12 cellular contexts compared by ENCODE assay signal in the genomic region with DNA sequence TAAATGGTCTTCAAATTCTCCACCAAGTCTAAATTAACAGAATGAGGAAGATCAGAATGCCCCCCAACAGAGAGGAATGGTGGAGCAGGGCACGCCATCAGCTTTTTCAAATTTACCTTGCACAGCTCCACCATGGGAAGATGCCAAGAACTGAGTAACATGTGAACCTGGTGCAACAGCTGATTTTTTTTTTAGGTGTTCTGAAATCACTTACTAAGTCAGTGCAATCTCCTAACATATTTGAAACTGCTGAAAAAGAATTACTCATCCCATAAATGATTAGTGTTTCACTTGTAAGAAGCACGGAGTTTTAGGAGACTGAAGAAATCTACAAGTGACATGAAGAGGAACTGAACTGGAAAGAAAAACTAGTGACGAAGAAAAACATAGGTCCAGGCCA. TPM values are rescaled to one million over a fixed set of nuclear protein-coding genes. Genes with fewer than 3 reads are reported as not detected.
A peak's percentile ranks its signal among the peaks of the same experiment; 100 is the strongest.
DNase-seq lines count a peak whose midpoint lies in the region; ATAC-seq and TF ChIP-seq lines count a peak whose summit lies in the region.
"Had no signal": no experiment of that assay in that cellular context is flagged by ENCODE, and none has a peak within 500 bp of the region (broad histone marks: within the 10 kb centered on the region; RNA-seq: fewer than 3 reads in every experiment).

No MANE protein-coding gene starts in this region.

- H3K79me2 ChIP-seq in fibroblast of lung (ENCODE audit: control insufficient read depth, insufficient read depth, low read length), result peaks cover 91% of the 10 kb centered on the region

- intact Hi-C loops in activated CD4-positive, alpha-beta T cell treated with anti-CD3 and anti-CD28 coated beads for 36 hours (cut with DNase I, micrococcal nuclease), result loop anchor here (5.0 to 10.0 kb wide), 8 partner anchors 32 to 1872 kb away; a partner anchor contains a TSS
- intact Hi-C loops in gastrocnemius medialis (cut with DNase I; ENCODE audit: low total_unique reads), result loop anchor here (5.0 to 10.0 kb wide), 3 partner anchors 308 to 1380 kb away; no protein-coding TSS in a partner anchor

- H4K20me1 ChIP-seq in fibroblast of lung (ENCODE audit: control insufficient read depth, extremely low read depth, insufficient read depth, low read length), result no peaks in the 10 kb centered on the region

- H3K36me3 ChIP-seq in RWPE2 (ENCODE audit: low read depth) (peaks cover 17% of the 10 kb centered on the region; the same call in 1 of the 2 replicates), fibroblast of lung (ENCODE audit: control insufficient read depth, insufficient read depth, low read length) (no peaks in the 10 kb centered on the region), gastrocnemius medialis (no peaks in the 10 kb centered on the region)

- TF ChIP-seq POLR2A in gastrocnemius medialis (IDR thresholded peaks at IDR 0.05), result no peak

- in situ Hi-C loops in gastrocnemius medialis (cut with MboI; ENCODE audit: low sequenced_read_pairs in 4 of 4), result loop anchor here in 1 of 4 donors (25.0 kb wide), 1 partner anchor 1827 kb away; a partner anchor contains a TSS

- TF ChIP-seq CTCF in RWPE2 (IDR thresholded peaks at IDR 0.05; ENCODE audit: poor library complexity, severe bottlenecking) (no peak), fibroblast of lung (conservative IDR thresholded peaks at IDR 0.05 in 1 of 2, IDR thresholded peaks at IDR 0.05 in 1 of 2; ENCODE audit: low read depth in 1 of 2, low read length in 2 of 2) (no peak), gastrocnemius medialis (IDR thresholded peaks at IDR 0.05 in 4 of 5, conservative IDR thresholded peaks at IDR 0.05 in 1 of 5) (no peak)

- H3K4me3 ChIP-seq in RWPE2 (ENCODE audit: severe bottlenecking) (no peak overlapping the region), fibroblast of lung (replicated peaks in 1 of 4; ENCODE audit: control extremely low read depth in 1 of 4, insufficient read depth in 1 of 4, low read depth in 3 of 4, low read length in 4 of 4) (no peak overlapping the region), gastrocnemius medialis (peak overlapping the region in 3 of 4 donors; percentile 7 to 15 (median 8))

- H3K9me3 ChIP-seq in RWPE2 (ENCODE audit: severe bottlenecking), result no peaks in the 10 kb centered on the region
- H3K9me3 ChIP-seq in fibroblast of lung (ENCODE audit: control insufficient read depth, insufficient read depth, low read depth, low read length), result no peaks in the 10 kb centered on the region
- no peaks in the 10 kb centered on the region for H3K9me3 ChIP-seq in gastrocnemius medialis

- H3K4me1 ChIP-seq in RWPE2 (ENCODE audit: insufficient read depth, poor library complexity, severe bottlenecking), result peaks cover 61% of the 10 kb centered on the region
- peaks cover 8% of the 10 kb centered on the region for H3K4me1 ChIP-seq in fibroblast of lung (ENCODE audit: control insufficient read depth, extremely low read depth, insufficient read depth, low read length)
- H3K4me1 ChIP-seq in gastrocnemius medialis, result peaks cover 63 to 88% of the 10 kb centered on the region in 2 donors

- peaks cover 22% of the 10 kb centered on the region for H3K36me3 Mint-ChIP-seq in activated CD4-positive, alpha-beta T cell treated with anti-CD3 and anti-CD28 coated beads for 36 hours (ENCODE audit: low read depth)

- H3K9ac ChIP-seq in fibroblast of lung (ENCODE audit: insufficient read depth, low read length), result no peak overlapping the region

- H3K27ac ChIP-seq in RWPE2 (ENCODE audit: poor library complexity, severe bottlenecking) (peak overlapping the region; percentile 71), fibroblast of lung (ENCODE audit: insufficient read depth, low read length) (no peak overlapping the region), gastrocnemius medialis (peak overlapping the region; percentile 76 to 98 (median 88))

- H3K27ac Mint-ChIP-seq in activated CD4-positive, alpha-beta T cell treated with anti-CD3 and anti-CD28 coated beads for 36 hours, result peak overlapping the region; percentile 65

- H3K27me3 Mint-ChIP-seq in activated CD4-positive, alpha-beta T cell treated with anti-CD3 and anti-CD28 coated beads for 36 hours, result no peaks in the 10 kb centered on the region

- H3K4me2 ChIP-seq in fibroblast of lung (ENCODE audit: extremely low read depth, insufficient read depth, low read length), result peak overlapping the region; percentile 46

- H3K27me3 ChIP-seq in RWPE2 (ENCODE audit: insufficient read depth, poor library complexity, severe bottlenecking) (no peaks in the 10 kb centered on the region), fibroblast of lung (ENCODE audit: control insufficient read depth, insufficient read depth, low read length) (no peaks in the 10 kb centered on the region), gastrocnemius medialis (no peaks in the 10 kb centered on the region)

- H3K9me3 Mint-ChIP-seq in activated CD4-positive, alpha-beta T cell treated with anti-CD3 and anti-CD28 coated beads for 36 hours (ENCODE audit: low read depth), result no peaks in the 10 kb centered on the region

- H3K4me3 Mint-ChIP-seq in activated CD4-positive, alpha-beta T cell treated with anti-CD3 and anti-CD28 coated beads for 36 hours, result peak overlapping the region; percentile 14

- H2AFZ ChIP-seq in fibroblast of lung (ENCODE audit: low read length), result no peak overlapping the region

- POLR2A ChIA-PET in activated CD4-positive, alpha-beta T cell treated with anti-CD3 and anti-CD28 coated beads for 36 hours (lab: Charles Lee), result interaction anchor here (0.6 to 1.2 kb wide), 4 partner anchors 22 to 1878 kb away, joined by 3 to 4 read pairs (median 4); no protein-coding TSS in a partner anchor

- CTCF ChIA-PET in activated CD4-positive, alpha-beta T cell treated with anti-CD3 and anti-CD28 coated beads for 36 hours (lab: Charles Lee), result interaction anchor here (0.6 to 1.2 kb wide), 3 partner anchors 11 to 290 kb away, joined by 3 to 4 read pairs (median 3); no protein-coding TSS in a partner anchor

- peaks cover 81% of the 10 kb centered on the region for H3K4me1 Mint-ChIP-seq in activated CD4-positive, alpha-beta T cell treated with anti-CD3 and anti-CD28 coated beads for 36 hours

- DNase-seq in activated CD4-positive, alpha-beta T cell treated with anti-CD3 and anti-CD28 coated beads for 36 hours, result peak; percentile 21
- no peak for DNase-seq in activated CD4-positive, alpha-beta T cell treated with anti-CD3 and anti-CD28 coated beads, Interleukin-2, amount 50 U/mL, for 1 hour
- DNase-seq in RWPE2 (ENCODE audit: low spot score), result no peak
- DNase-seq in fibroblast of lung (ENCODE audit: low read depth in 2 of 2), result peak; percentile 57 to 77
- no peak for DNase-seq in gastrocnemius medialis
- no peak for DNase-seq in SIG-M5 treated with dmso at 0.1 percent for 504 hours (lab: John Stamatoyannopoulos, UW; ENCODE audit: unreplicated experiment)
- DNase-seq in stimulated activated CD4-positive, alpha-beta T cell treated with anti-CD3 and anti-CD28 coated beads, Interleukin-12 subunit alpha, Interleukin-12 subunit beta, amount 100 ng/mL, for 4 hours, result no peak
- DNase-seq: 8988T, cerebellar nuclear complex, NCI-H524 had no signal

- peak; percentile 32 for ATAC-seq in activated CD4-positive, alpha-beta T cell treated with anti-CD3 and anti-CD28 coated beads for 36 hours
- ATAC-seq in RWPE2 (ENCODE audit: low read depth), result peak; percentile 47
- ATAC-seq in gastrocnemius medialis, result peak; percentile 38 to 53
- ATAC-seq in GM21529 (IDR thresholded peaks at IDR 0.05; ENCODE audit: unreplicated experiment), result no peak

RNA-seq across cellular contexts. Expression of a gene that starts 5.1 kb away (rescaled TPM):
- 10 to 100 TPM; 24.0 to 24.5 TPM for total RNA-seq in activated CD4-positive, alpha-beta T cell treated with anti-CD3 and anti-CD28 coated beads for 36 hours
- 44.7 and 48.2 TPM in 2 replicates for total RNA-seq in fibroblast of lung
- 43.5 and 48.8 TPM in 2 replicates for polyA plus RNA-seq in fibroblast of lung
- polyA plus RNA-seq in fibroblast of lung (2012), result 23.8 and 25.7 TPM in 2 replicates
- 75.3 and 82.1 TPM in 2 replicates for polyA minus RNA-seq in fibroblast of lung (ENCODE audit: low replicate concordance)
- total RNA-seq in gastrocnemius medialis, result 100 to 1,000 TPM in 1 of 4 donors, 10 to 100 TPM in 3; 45.7 to 121 (median 71.4) TPM

RNA-seq across cellular contexts. Expression of a gene that starts 52.4 kb away (rescaled TPM):
- not detected for total RNA-seq in activated CD4-positive, alpha-beta T cell treated with anti-CD3 and anti-CD28 coated beads for 36 hours
- total RNA-seq in fibroblast of lung (0.17 and 0.26 TPM in 2 replicates), gastrocnemius medialis (under 1 TPM in 1 of 4 donors, not detected in 3; 0.02 TPM)
- polyA plus RNA-seq in fibroblast of lung, result 0.08 and 0.15 TPM in 2 replicates
- 0.06 and 0.14 TPM in 2 replicates for polyA plus RNA-seq in fibroblast of lung (2012)
- polyA minus RNA-seq in fibroblast of lung (ENCODE audit: low replicate concordance), result 0.04 TPM in 1 of 2 replicates, not detected in the other
- total RNA-seq: HT1080 had no signal

Comparison
In these comparisons a context has a peak if more than half of its experiments do, and no peak if none do; other contexts are left out.
1. DNase-seq: peak in activated CD4-positive, alpha-beta T cell treated with anti-CD3 and anti-CD28 coated beads for 36 hours (single experiment) and fibroblast of lung (2 of 2); none in activated CD4-positive, alpha-beta T cell treated with anti-CD3 and anti-CD28 coated beads, Interleukin-2, amount 50 U/mL, for 1 hour (single experiment), RWPE2 (single experiment), gastrocnemius medialis (0 of 2), SIG-M5 treated with dmso at 0.1 percent for 504 hours (single experiment) and stimulated activated CD4-positive, alpha-beta T cell treated with anti-CD3 and anti-CD28 coated beads, Interleukin-12 subunit alpha, Interleukin-12 subunit beta, amount 100 ng/mL, for 4 hours (single experiment).
2. H3K4me3 ChIP-seq: peak in gastrocnemius medialis (3 of 4); none in RWPE2 (single experiment) and fibroblast of lung (0 of 4).